In genomic region chr12:67982165-67982563, GRCh38 we compare ENCODE assay signal across 18 cellular contexts. TPM values are rescaled to one million over a fixed set of nuclear protein-coding genes. Genes with fewer than 3 reads are reported as not detected.
A peak's percentile ranks its signal among the peaks of the same experiment; 100 is the strongest.
DNase-seq lines count a peak whose midpoint lies in the region; ATAC-seq and TF ChIP-seq lines count a peak whose summit lies in the region.
"Had no signal": no experiment of that assay in that cellular context is flagged by ENCODE, and none has a peak within 500 bp of the region (broad histone marks: within the 10 kb centered on the region; RNA-seq: fewer than 3 reads in every experiment).

No MANE protein-coding gene starts in this region.

- H3K9me3 ChIP-seq in skeletal muscle satellite cell (replicated peaks; ENCODE audit: low read length) (peaks cover 4% of the 10 kb centered on the region), esophagus squamous epithelium (no peaks in the 10 kb centered on the region)
- H3K9me3 ChIP-seq: ascending aorta, prostate gland had no signal

- H3K36me3 ChIP-seq in skeletal muscle satellite cell (ENCODE audit: insufficient read depth, low read length): no peaks in the 10 kb centered on the region
- no peaks in the 10 kb centered on the region for H3K36me3 ChIP-seq in esophagus squamous epithelium
- H3K36me3 ChIP-seq: ascending aorta, prostate gland, WERI-Rb-1 had no signal

- TF ChIP-seq POLR2A in esophagus squamous epithelium (IDR thresholded peaks at IDR 0.05): no peak

- DNase-seq in DMS 273 (lab: John Stamatoyannopoulos, UW; ENCODE audit: unreplicated experiment) (peak; percentile 2), DMS 273 treated with DMSO at 0.1 percent for 48 hours (lab: John Stamatoyannopoulos, UW) (no peak), NCI-H2171 (lab: John Stamatoyannopoulos, UW) (peak; percentile 30), chondrocyte (ENCODE audit: low spot score) (no peak), esophagus squamous epithelium (lab: John Stamatoyannopoulos, UW) (no peak)
- DNase-seq: activated CD8-positive, alpha-beta memory T cell treated with anti-CD3 and anti-CD28 coated beads for 24 hours; GDM1; NCI-H187 treated with DMSO at 0.1 percent for 48 hours; WERI-Rb-1 had no signal

- peaks cover 21% of the 10 kb centered on the region for H3K4me1 ChIP-seq in skeletal muscle satellite cell (ENCODE audit: control insufficient read depth, insufficient read depth, low read length)
- H3K4me1 ChIP-seq in esophagus squamous epithelium: no peaks in the 10 kb centered on the region
- H3K4me1 ChIP-seq: ascending aorta, prostate gland had no signal

- H3K27me3 ChIP-seq in skeletal muscle satellite cell (ENCODE audit: control insufficient read depth, insufficient read depth, low read length) (no peaks in the 10 kb centered on the region), esophagus squamous epithelium (peaks cover 0 to under 1% (median 0%) of the 10 kb centered on the region in 4 donors)
- H3K27me3 ChIP-seq: ascending aorta had no signal

- H3K27ac ChIP-seq in esophagus squamous epithelium: no peak overlapping the region
- H3K27ac ChIP-seq: 22Rv1, ascending aorta, KMS-11, prostate gland, WERI-Rb-1 had no signal

- H3K4me3 ChIP-seq in skeletal muscle satellite cell (ENCODE audit: low read length): no peak overlapping the region
- H3K4me3 ChIP-seq in esophagus squamous epithelium: no peak overlapping the region
- H3K4me3 ChIP-seq: ascending aorta, prostate gland had no signal

- peak overlapping the region; percentile 90 for H3K27ac Mint-ChIP-seq in chondrocyte (ENCODE audit: unreplicated experiment)
- H3K27ac Mint-ChIP-seq: dendritic cell treated with granulocyte-macrophage colony-stimulating factor and Interleukin-4, amounts not matched to agents 40 ng/mL and 50 ng/mL, for 4 days had no signal

- H3K36me3 Mint-ChIP-seq in chondrocyte (ENCODE audit: low read depth): peaks cover 2% of the 10 kb centered on the region

- no peak overlapping the region for H3K4me3 Mint-ChIP-seq in chondrocyte (ENCODE audit: unreplicated experiment)
- H3K4me3 Mint-ChIP-seq: dendritic cell treated with granulocyte-macrophage colony-stimulating factor and Interleukin-4, amounts not matched to agents 40 ng/mL and 50 ng/mL, for 4 days had no signal

- TF ChIP-seq CTCF in chondrocyte (IDR thresholded peaks at IDR 0.05): no peak
- TF ChIP-seq CTCF in esophagus squamous epithelium (IDR thresholded peaks at IDR 0.05): no peak

- peaks cover 24% of the 10 kb centered on the region for H3K9me3 Mint-ChIP-seq in chondrocyte (ENCODE audit: low read depth)

- WGBS in esophagus squamous epithelium, 2 donors: 59 to 70% methylated on average over 6 of the region's 6 CpGs

- no peaks in the 10 kb centered on the region for H3K27me3 Mint-ChIP-seq in chondrocyte (ENCODE audit: low read depth)
- H3K27me3 Mint-ChIP-seq: dendritic cell treated with granulocyte-macrophage colony-stimulating factor and Interleukin-4, amounts not matched to agents 40 ng/mL and 50 ng/mL, for 4 days had no signal

- intact Hi-C loops in esophagus squamous epithelium (cut with DNase I): no loop called here

- no peak for ATAC-seq in GM19351 (IDR thresholded peaks at IDR 0.05; ENCODE audit: unreplicated experiment)
- ATAC-seq in HG03378 (IDR thresholded peaks at IDR 0.05; ENCODE audit: unreplicated experiment): no peak
- ATAC-seq: left lobe of liver had no signal

- peak overlapping the region; percentile 65 for H3K9ac ChIP-seq in skeletal muscle satellite cell (ENCODE audit: low read depth, low read length)
- H3K9ac ChIP-seq: KMS-11 had no signal

- H3K4me1 Mint-ChIP-seq in chondrocyte (ENCODE audit: low read depth): peaks cover 40% of the 10 kb centered on the region

- peak overlapping the region; percentile 57 for H3K4me2 ChIP-seq in skeletal muscle satellite cell (ENCODE audit: low read length)
- H3K4me2 ChIP-seq: KMS-11 had no signal

RNA-seq across cellular contexts. Expression of gene IFNG-AS1, which starts 7.1 kb away (rescaled TPM):
- total RNA-seq in chondrocyte (0.18 to 0.20 TPM in 2 of 3 replicates, not detected in the other), esophagus squamous epithelium (under 1 TPM in 1 of 4 donors, not detected in 3; 0.57 TPM)
- total RNA-seq in skeletal muscle satellite cell (2012; rRNA removed): not detected in 2 replicates
- total RNA-seq: ascending aorta, left lobe of liver, prostate gland had no signal

Comparison
In these comparisons a context has a peak if more than half of its experiments do, and no peak if none do; other contexts are left out.
1. DNase-seq: peak in DMS 273 (single experiment) and NCI-H2171 (single experiment); none in DMS 273 treated with DMSO at 0.1 percent for 48 hours (single experiment), chondrocyte (single experiment) and esophagus squamous epithelium (single experiment).